ENCODE assay signal across 9 cellular contexts in genomic region chr4:56505269-56506109, GRCh38. TPM values are rescaled to one million over a fixed set of nuclear protein-coding genes. Genes with fewer than 3 reads are reported as not detected.
DNase-seq lines count a peak whose midpoint lies in the region; TF ChIP-seq lines count a peak whose summit lies in the region.
"Had no signal": no experiment of that assay in that cellular context is flagged by ENCODE, and none has a peak within 500 bp of the region (broad histone marks: within the 10 kb centered on the region; RNA-seq: fewer than 3 reads in every experiment).

Gene ARL9 (plus strand): TSS chr4:56505791. CDS start chr4:56505863, 72 bp downstream.

- peaks cover 12 to 20% (median 19%) of the 10 kb centered on the region in 3 experiments; a peak in 6 of 7 replicates for H3K36me3 Mint-ChIP-seq in H9 (ENCODE audit: insufficient read depth in 1 of 3, low read depth in 3 of 3)

- peaks cover 13% of the 10 kb centered on the region for H3K23me2 ChIP-seq in H9 (ENCODE audit: insufficient read length, low read depth, low read length, poor library complexity, severe bottlenecking)

- no peak within 1 kb of the TSS for H2BK15ac ChIP-seq in H9 (ENCODE audit: low read depth, low read length)

- H3K18ac ChIP-seq in H9 (ENCODE audit: insufficient read length, low read depth, low read length), result no peak within 1 kb of the TSS

- no peak within 1 kb of the TSS for H4K5ac ChIP-seq in H9 (ENCODE audit: insufficient read length, low read depth, low read length)

- peak within 1 kb of the TSS; percentile 80 to 97 for H3K4me3 Mint-ChIP-seq in H9

- H3K4me3 ChIP-seq in osteoblast (ENCODE audit: insufficient read depth, low read length) (peak within 1 kb of the TSS; percentile 84), subcutaneous abdominal adipose tissue (ENCODE audit: low read depth in 1 of 5, low read length in 5 of 5) (peak within 1 kb of the TSS; percentile 64 to 95 (median 75)), OCI-LY7 (ENCODE audit: low read depth, low read length, poor library complexity, severe bottlenecking) (no peak within 1 kb of the TSS)

- no peak within 1 kb of the TSS for H2BK5ac ChIP-seq in H9 (ENCODE audit: insufficient read length, low read length)

- H3K79me2 ChIP-seq in H9 (ENCODE audit: insufficient read depth, low read length), result no peaks in the 10 kb centered on the region
- H3K79me2 ChIP-seq in osteoblast (ENCODE audit: insufficient read depth, low read length), result no peaks in the 10 kb centered on the region
- H3K79me2 ChIP-seq in OCI-LY7 (ENCODE audit: insufficient read depth, low read depth, low read length), result no peaks in the 10 kb centered on the region

- H2BK12ac ChIP-seq in H9 (ENCODE audit: insufficient read length, low read depth, low read length), result no peak within 1 kb of the TSS

- H3T11ph ChIP-seq in H9 (ENCODE audit: low read length), result no peak within 1 kb of the TSS

- WGBS in H9 (ENCODE audit: extremely low coverage, insufficient read length, low lambda C conversion rate), result no CpG with 5 or more reads among the region's 55 CpGs

- intact Hi-C loops in OCI-LY7 (cut with micrococcal nuclease; ENCODE audit: unreplicated experiment), result no loop called here

- H3K4me1 ChIP-seq in H9 (ENCODE audit: insufficient read depth, low read length) (no peaks in the 10 kb centered on the region), osteoblast (ENCODE audit: insufficient read depth, low read length) (peaks cover 12% of the 10 kb centered on the region), subcutaneous abdominal adipose tissue (ENCODE audit: control insufficient read depth in 5 of 5, insufficient read depth in 5 of 5, low read length in 5 of 5) (peaks cover 0 to 16% (median 14%) of the 10 kb centered on the region in 5 donors), OCI-LY7 (ENCODE audit: insufficient read depth, low read length, poor library complexity, severe bottlenecking) (no peaks in the 10 kb centered on the region)

- H3K27ac ChIP-seq in H9 (ENCODE audit: insufficient read length, low read depth, low read length) (no peak within 1 kb of the TSS), osteoblast (ENCODE audit: low read depth, low read length) (peak within 1 kb of the TSS; percentile 48), subcutaneous abdominal adipose tissue (ENCODE audit: low read depth, low read length) (no peak within 1 kb of the TSS), OCI-LY7 (ENCODE audit: low read depth, low read length, poor library complexity, severe bottlenecking) (no peak within 1 kb of the TSS)
- H3K27ac ChIP-seq: KMS-11 had no signal

- H2BK20ac ChIP-seq in H9 (ENCODE audit: low read depth, low read length, poor library complexity, severe bottlenecking), result no peak within 1 kb of the TSS

- H4K8ac ChIP-seq in H9 (replicated peaks; ENCODE audit: insufficient read length, low read depth, low read length), result no peak within 1 kb of the TSS

- no peaks in the 10 kb centered on the region; a peak in 1 of 5 replicates for H3K9me3 Mint-ChIP-seq in H9

- peak within 1 kb of the TSS in 2 of 3 experiments; percentile 29 to 77; a peak in 2 of 7 replicates for H3K27ac Mint-ChIP-seq in H9

- no peak within 1 kb of the TSS for H3K9ac ChIP-seq in H9 (ENCODE audit: extremely low read depth, insufficient read length, low read length)
- peak within 1 kb of the TSS in 4 of 5 donors; percentile 4 to 80 (median 62) for H3K9ac ChIP-seq in subcutaneous abdominal adipose tissue (ENCODE audit: low read length in 5 of 5)
- H3K9ac ChIP-seq: KMS-11 had no signal

- DNase-seq in DMS153 (lab: John Stamatoyannopoulos, UW) (peak; percentile 10), H9 (peak; percentile 80), NCI-H748 treated with DMSO at 0.1 percent for 48 hours (lab: John Stamatoyannopoulos, UW) (peak; percentile 13), globus pallidus (ENCODE audit: low spot score) (peak; percentile 6), osteoblast (ENCODE audit: insufficient read length, low spot score, missing footprints) (peak; percentile 87), OCI-LY7 (ENCODE audit: low spot score) (no peak)
- DNase-seq in activated naive CD4-positive, alpha-beta T cell (lab: John Stamatoyannopoulos, UW), result peak; percentile 8 to 63 (median 30)

- peaks cover 38% of the 10 kb centered on the region for H3K27me3 Mint-ChIP-seq in H9 (ENCODE audit: low read depth)

- H4K20me1 ChIP-seq in H9 (ENCODE audit: control insufficient read depth, insufficient read depth, insufficient read length) (no peaks in the 10 kb centered on the region), osteoblast (ENCODE audit: insufficient read depth, low read length) (no peaks in the 10 kb centered on the region), OCI-LY7 (ENCODE audit: insufficient read depth, low read length) (no peaks in the 10 kb centered on the region)

- no peak within 1 kb of the TSS for H4K91ac ChIP-seq in H9 (ENCODE audit: insufficient read length, low read depth, low read length)

- peaks cover 12% of the 10 kb centered on the region in 2 experiments for H3K4me1 Mint-ChIP-seq in H9

- no peak within 1 kb of the TSS for H2BK120ac ChIP-seq in H9 (ENCODE audit: low read depth, low read length, poor library complexity, severe bottlenecking)

- no peak within 1 kb of the TSS for H2AK5ac ChIP-seq in H9 (ENCODE audit: insufficient read length, low read length)

- no peaks in the 10 kb centered on the region for H3K9me2 ChIP-seq in OCI-LY7 (ENCODE audit: insufficient read depth, low read length)

- H3K36me3 ChIP-seq in osteoblast (ENCODE audit: insufficient read depth, low read length) (peaks cover 17% of the 10 kb centered on the region), subcutaneous abdominal adipose tissue (ENCODE audit: control insufficient read depth in 5 of 5, insufficient read depth in 5 of 5, low read length in 5 of 5) (peaks cover 13 to 27% (median 14%) of the 10 kb centered on the region in 5 donors), OCI-LY7 (ENCODE audit: insufficient read depth, low read length) (peaks cover 46% of the 10 kb centered on the region)

- CTCF ChIA-PET in OCI-LY7 (lab: Charles Lee; ENCODE audit: unreplicated experiment), result no interaction called here

- no peaks in the 10 kb centered on the region for H3K79me1 ChIP-seq in H9 (ENCODE audit: insufficient read depth, low read depth, low read length, poor library complexity, severe bottlenecking)

- H2AFZ ChIP-seq in H9 (ENCODE audit: low read length), result no peak within 1 kb of the TSS
- H2AFZ ChIP-seq in osteoblast (ENCODE audit: low read length), result peak within 1 kb of the TSS; percentile 88
- no peak within 1 kb of the TSS for H2AFZ ChIP-seq in OCI-LY7 (ENCODE audit: low read length)

- peaks cover 7% of the 10 kb centered on the region; the same call in 1 of the 2 replicates for H3K27me3 ChIP-seq in H9 (ENCODE audit: insufficient read depth, low read length)
- no peaks in the 10 kb centered on the region for H3K27me3 ChIP-seq in osteoblast (ENCODE audit: insufficient read depth, low read length)
- H3K27me3 ChIP-seq in subcutaneous abdominal adipose tissue (ENCODE audit: control insufficient read depth in 5 of 5, insufficient read depth in 4 of 5, low read length in 5 of 5), result peaks cover 0 to 14% (median 9%) of the 10 kb centered on the region in 5 donors

- TF ChIP-seq CTCF in H9 (conservative IDR thresholded peaks at IDR 0.05) (no peak), osteoblast (IDR thresholded peaks at IDR 0.05; ENCODE audit: extremely low read depth, low read depth, low read length) (no peak), OCI-LY7 (conservative IDR thresholded peaks at IDR 0.05; ENCODE audit: low read length) (no peak)

- H3K23ac ChIP-seq in H9 (ENCODE audit: insufficient read length, low read depth, low read length), result no peak within 1 kb of the TSS

- no peak within 1 kb of the TSS for H3K4ac ChIP-seq in H9 (ENCODE audit: low read depth, low read length)

- H3K4me2 ChIP-seq in H9 (ENCODE audit: insufficient read depth, insufficient read length, low read length), result peak within 1 kb of the TSS; percentile 74
- H3K4me2 ChIP-seq in osteoblast (ENCODE audit: insufficient read depth, low read length), result peak within 1 kb of the TSS; percentile 99
- H3K4me2 ChIP-seq in OCI-LY7 (ENCODE audit: low read length), result no peak within 1 kb of the TSS; the same call in 1 of the 2 replicates
- H3K4me2 ChIP-seq: KMS-11 had no signal

- no TSS peak for BruUV-seq in OCI-LY7 (replicated peaks; lab: Mats Ljungman, UMichigan)

- H3K56ac ChIP-seq in H9 (ENCODE audit: insufficient read length, low read depth, low read length), result no peak within 1 kb of the TSS

- POLR2A ChIA-PET in OCI-LY7 (lab: Charles Lee), result no interaction called here

- H3K9me3 ChIP-seq in H9 (ENCODE audit: control insufficient read depth, low read depth, low read length) (no peaks in the 10 kb centered on the region), osteoblast (ENCODE audit: low read depth, low read length) (no peaks in the 10 kb centered on the region), subcutaneous abdominal adipose tissue (ENCODE audit: control insufficient read depth in 5 of 5, low read length in 5 of 5) (no peaks in the 10 kb centered on the region), OCI-LY7 (ENCODE audit: low read length) (no peaks in the 10 kb centered on the region)

- H3K14ac ChIP-seq in H9 (ENCODE audit: insufficient read depth, low read length), result peak within 1 kb of the TSS; percentile 16

RNA-seq across cellular contexts. Expression of gene ARL9, which starts in this region (rescaled TPM):
- 0.48 TPM in 1 of 2 replicates, not detected in the other for total RNA-seq in H9 (2021)
- total RNA-seq in osteoblast, result 0.59 and 1.1 TPM in 2 replicates
- 0.32 TPM in 1 of 2 replicates, not detected in the other for total RNA-seq in OCI-LY7 (2014; rRNA removed; shearing (Covaris generic))
- 0.76 TPM in 1 of 2 replicates, not detected in the other for total RNA-seq in OCI-LY7 (2022)

Comparison
In these comparisons a context has a peak if more than half of its experiments do, and no peak if none do; other contexts are left out.
1. Peak in DNase-seq and H3K4me2 ChIP-seq in H9; RNA of the gene not detected or under 1 TPM.